Comparison of ENCODE assay signal across 19 cellular contexts in genomic region chr6:164122109-164122508, GRCh38.
DNase-seq lines count a peak whose midpoint lies in the region; ATAC-seq, FAIRE-seq and TF ChIP-seq lines count a peak whose summit lies in the region.
"Had no signal": no experiment of that assay in that cellular context is flagged by ENCODE, and none has a peak within 500 bp of the region (broad histone marks: within the 10 kb centered on the region; RNA-seq: fewer than 3 reads in every experiment).

No MANE protein-coding gene starts in this region.

- no peak for DNase-seq in Right ventricle myocardium inferior (ENCODE audit: missing footprints)
- DNase-seq in Right ventricle myocardium superior: no peak
- no peak for DNase-seq in H1 (ENCODE audit: low read depth in 1 of 2, low spot score in 2 of 2)
- no peak for DNase-seq in trophoblast cell
- no peak for DNase-seq in upper lobe of right lung
- DNase-seq in prostate gland (ENCODE audit: low spot score): no peak
- DNase-seq: CD4-positive, alpha-beta memory T cell; DMS153; DMS79; GDM1; IMR-90 had no signal

- no peaks in the 10 kb centered on the region for H3K27me3 ChIP-seq in H1 (replicated peaks in 1 of 4; ENCODE audit: control insufficient read depth in 3 of 4, extremely low read depth in 1 of 4, insufficient read depth in 3 of 4, low read length in 3 of 4)
- no peaks in the 10 kb centered on the region for H3K27me3 ChIP-seq in trophoblast cell (ENCODE audit: insufficient read depth, low read length)
- no peaks in the 10 kb centered on the region for H3K27me3 ChIP-seq in upper lobe of right lung
- H3K27me3 ChIP-seq in prostate gland (replicated peaks; ENCODE audit: insufficient read depth): no peaks in the 10 kb centered on the region
- H3K27me3 ChIP-seq: BLaER1 had no signal

- H2BK12ac ChIP-seq in H1 (ENCODE audit: low read depth, low read length) (no peak overlapping the region), trophoblast cell (ENCODE audit: low read length) (no peak overlapping the region)

- H3K9me3 ChIP-seq in H1 (ENCODE audit: insufficient read depth in 2 of 2, low read depth in 1 of 2, low read length in 1 of 2): peaks cover 0 to 4% of the 10 kb centered on the region in 2 experiments; a peak in 1 of 4 replicates
- no peaks in the 10 kb centered on the region for H3K9me3 ChIP-seq in trophoblast cell (ENCODE audit: insufficient read depth, low read depth, low read length)
- H3K9me3 ChIP-seq in upper lobe of right lung: no peaks in the 10 kb centered on the region
- no peaks in the 10 kb centered on the region for H3K9me3 ChIP-seq in prostate gland
- H3K9me3 ChIP-seq: A549, BLaER1, HAP-1 had no signal

- H3K36me3 ChIP-seq in H1 (ENCODE audit: control insufficient read depth in 2 of 4, insufficient read depth in 4 of 4, low read length in 3 of 4): no peaks in the 10 kb centered on the region
- no peaks in the 10 kb centered on the region for H3K36me3 ChIP-seq in trophoblast cell (ENCODE audit: control insufficient read depth in 1 of 2, insufficient read depth in 2 of 2, low read length in 2 of 2)
- no peaks in the 10 kb centered on the region for H3K36me3 ChIP-seq in upper lobe of right lung
- H3K36me3 ChIP-seq in prostate gland: no peaks in the 10 kb centered on the region
- H3K36me3 ChIP-seq: BLaER1, HAP-1 had no signal

- no peak for FAIRE-seq in H1 (lab: Jason Lieb, UNC)
- FAIRE-seq: A549, GM12892, GM18507 had no signal

- H4K91ac ChIP-seq in H1 (replicated peaks; ENCODE audit: insufficient read length, low read length) (no peak overlapping the region), trophoblast cell (ENCODE audit: low read depth, low read length) (no peak overlapping the region)

- no peak overlapping the region for H2BK20ac ChIP-seq in H1 (ENCODE audit: low read length)

- no peak for TF ChIP-seq RAD21 in H1 (IDR thresholded peaks at IDR 0.05 in 1 of 2, conservative IDR thresholded peaks at IDR 0.05 in 1 of 2; ENCODE audit: low read depth in 2 of 2, low read length in 2 of 2)

- H2BK5ac ChIP-seq in H1 (ENCODE audit: low read depth, low read length) (no peak overlapping the region), trophoblast cell (ENCODE audit: low read depth, low read length, poor library complexity) (no peak overlapping the region)

- H3K9ac ChIP-seq in H1 (replicated peaks in 1 of 4; ENCODE audit: extremely low read depth in 1 of 4, low read depth in 3 of 4, low read length in 3 of 4) (no peak overlapping the region; a peak in 1 of 7 replicates), trophoblast cell (ENCODE audit: low read length) (no peak overlapping the region)
- H3K9ac ChIP-seq: BLaER1 had no signal

- no peak for TF ChIP-seq POLR2A in H1 (IDR thresholded peaks at IDR 0.05; ENCODE audit: control extremely low read depth in 1 of 2, low read depth in 2 of 2, low read length in 2 of 2)
- TF ChIP-seq POLR2A in prostate gland (IDR thresholded peaks at IDR 0.05): no peak

- no peaks in the 10 kb centered on the region for H3K23me2 ChIP-seq in H1 (ENCODE audit: low read depth, low read length)

- H4K8ac ChIP-seq in H1 (ENCODE audit: extremely low read depth, insufficient read depth, low read length) (peak overlapping the region; percentile 68; the same call in 1 of the 2 replicates), trophoblast cell (ENCODE audit: low read depth, low read length) (no peak overlapping the region)

- intact Hi-C loops in Right ventricle myocardium inferior (cut with DNase I): no loop called here
- intact Hi-C loops in Right ventricle myocardium superior (cut with DNase I): no loop called here
- intact Hi-C loops in upper lobe of right lung (cut with DNase I): no loop called here
- intact Hi-C loops in prostate gland (cut with DNase I): no loop called here

- TF ChIP-seq EP300 in H1 (IDR thresholded peaks at IDR 0.05; ENCODE audit: borderline replicate concordance in 1 of 2, low read depth in 2 of 2, low read length in 2 of 2): no peak

- H2BK15ac ChIP-seq in H1 (ENCODE audit: low read length): no peak overlapping the region; the same call in 1 of the 2 replicates

- H3K4ac ChIP-seq in H1 (replicated peaks; ENCODE audit: insufficient read length, low read depth, low read length): no peak overlapping the region
- H3K4ac ChIP-seq in trophoblast cell (ENCODE audit: low read depth, low read length): no peak overlapping the region

- no peak overlapping the region for H3K56ac ChIP-seq in H1 (replicated peaks; ENCODE audit: insufficient read length, low read depth, low read length)

- H4K5ac ChIP-seq in H1 (ENCODE audit: insufficient read length, low read depth, low read length): no peak overlapping the region

- H2AFZ ChIP-seq in H1 (ENCODE audit: low read length) (0 out of 2 replicates have a peak overlapping the region, but pooled peaks have one; percentile 51), trophoblast cell (ENCODE audit: insufficient read depth, low read length, poor library complexity) (no peak overlapping the region)

- no peak overlapping the region for H3K4me2 ChIP-seq in H1 (ENCODE audit: insufficient read depth in 1 of 2, low read depth in 2 of 2, low read length in 2 of 2)
- H3K4me2 ChIP-seq in trophoblast cell (ENCODE audit: low read length): no peak overlapping the region
- H3K4me2 ChIP-seq: A549, BLaER1 had no signal

- H3K27ac ChIP-seq in H1 (ENCODE audit: low read depth, low read length): no peak overlapping the region
- no peak overlapping the region for H3K27ac ChIP-seq in trophoblast cell (ENCODE audit: low read depth, low read length)
- H3K27ac ChIP-seq in upper lobe of right lung: no peak overlapping the region
- H3K27ac ChIP-seq in prostate gland: no peak overlapping the region
- H3K27ac ChIP-seq: 22Rv1, A549, BLaER1, HL-60 had no signal

- CTCF ChIA-PET in H1 (lab: Charles Lee; ENCODE audit: partially characterized antibody): no interaction called here

- H3K23ac ChIP-seq in H1 (ENCODE audit: insufficient read length): no peak overlapping the region
- no peak overlapping the region for H3K23ac ChIP-seq in trophoblast cell (ENCODE audit: low read length)

- POLR2A ChIA-PET in H1 (lab: Charles Lee; ENCODE audit: partially characterized antibody): interaction anchor here (0.6 kb wide), 1 partner anchor 474 kb away, joined by 3 read pairs; no protein-coding TSS in a partner anchor

- 89% methylated on average over 9 of the region's 11 CpGs; no CpG with 5 or more reads in 1 of the 2 experiments for WGBS in H1 (ENCODE audit: extremely low coverage in 1 of 2, insufficient coverage in 1 of 2, insufficient read length in 1 of 2, insufficient replicate concordance in 2 of 2, low coverage in 1 of 2, low lambda C conversion rate in 2 of 2, missing lambda C conversion rate in 1 of 2), 2 experiments
- no CpG with 5 or more reads among the region's 11 CpGs for WGBS in trophoblast cell (ENCODE audit: extremely low coverage, insufficient coverage, insufficient read length)
- 95% methylated on average over 11 of the region's 11 CpGs for WGBS in prostate gland

- H3K18ac ChIP-seq in H1 (ENCODE audit: extremely low read depth, low read length): no peak overlapping the region
- H3K18ac ChIP-seq in trophoblast cell (ENCODE audit: low read length): no peak overlapping the region

- H2BK120ac ChIP-seq in H1 (replicated peaks; ENCODE audit: low read depth, low read length): no peak overlapping the region
- H2BK120ac ChIP-seq in trophoblast cell (ENCODE audit: insufficient read depth, low read length, poor library complexity): no peak overlapping the region

- TF ChIP-seq CTCF in H1 (IDR thresholded peaks at IDR 0.05; ENCODE audit: control extremely low read depth in 1 of 3, insufficient read depth in 1 of 3, low read depth in 1 of 3, low read length in 3 of 3) (no peak), upper lobe of right lung (IDR thresholded peaks at IDR 0.05) (no peak), prostate gland (IDR thresholded peaks at IDR 0.05) (no peak)

- H3K79me1 ChIP-seq in H1 (ENCODE audit: low read depth, low read length) (no peaks in the 10 kb centered on the region), trophoblast cell (ENCODE audit: low read length) (no peaks in the 10 kb centered on the region)

- H3K4me3 ChIP-seq in H1 (ENCODE audit: extremely low read depth in 1 of 4, insufficient read depth in 2 of 4, low read depth in 3 of 4, low read length in 4 of 4) (no peak overlapping the region), trophoblast cell (ENCODE audit: low read depth, low read length) (peak overlapping the region; percentile 4), upper lobe of right lung (no peak overlapping the region), prostate gland (no peak overlapping the region)
- H3K4me3 ChIP-seq: A549, BLaER1, HAP-1 had no signal

- ATAC-seq in Right ventricle myocardium inferior (peak; percentile 28), Right ventricle myocardium superior (ENCODE audit: poor library complexity) (no peak), upper lobe of right lung (peak; percentile 30), GM21723 (IDR thresholded peaks at IDR 0.05; ENCODE audit: unreplicated experiment) (no peak)
- ATAC-seq: A549 had no signal

- H2AK5ac ChIP-seq in H1 (ENCODE audit: low read depth, low read length): no peak overlapping the region
- no peak overlapping the region for H2AK5ac ChIP-seq in trophoblast cell (ENCODE audit: low read length)

- H4K12ac ChIP-seq in trophoblast cell (ENCODE audit: low read depth, low read length): no peak overlapping the region

- H3K79me2 ChIP-seq in H1 (ENCODE audit: control insufficient read depth in 1 of 2, insufficient read depth in 2 of 2, low read length in 2 of 2): no peaks in the 10 kb centered on the region
- no peaks in the 10 kb centered on the region for H3K79me2 ChIP-seq in trophoblast cell (ENCODE audit: control insufficient read depth, insufficient read depth, low read length, poor library complexity)

- no peak overlapping the region for H3K14ac ChIP-seq in H1 (ENCODE audit: insufficient read length)
- H3K14ac ChIP-seq in trophoblast cell (ENCODE audit: low read length): no peak overlapping the region

- H3K4me1 ChIP-seq in H1 (replicated peaks in 1 of 4; ENCODE audit: control insufficient read depth in 3 of 4, insufficient read depth in 4 of 4, low read length in 3 of 4) (peaks cover 0 to 2% (median 0%) of the 10 kb centered on the region in 4 experiments; a peak in 1 of 7 replicates), trophoblast cell (ENCODE audit: control insufficient read depth in 1 of 2, insufficient read depth in 2 of 2, low read length in 2 of 2) (no peaks in the 10 kb centered on the region), upper lobe of right lung (no peaks in the 10 kb centered on the region), prostate gland (replicated peaks) (no peaks in the 10 kb centered on the region)
- H3K4me1 ChIP-seq: A549, BLaER1, HAP-1 had no signal

- H4K20me1 ChIP-seq in H1 (replicated peaks in 1 of 2; ENCODE audit: control insufficient read depth in 1 of 2, insufficient read depth in 2 of 2, low read length in 2 of 2): no peaks in the 10 kb centered on the region
- H4K20me1 ChIP-seq: BLaER1 had no signal

TF ChIP-seq in H1, 55 proteins besides CTCF, POLR2A, EP300 and RAD21 (continues in another document):
- TF ChIP-seq MAFK (IDR thresholded peaks at IDR 0.05; ENCODE audit: low read depth, low read length): no peak
- no peak for TF ChIP-seq MAX (IDR thresholded peaks at IDR 0.05)
- TF ChIP-seq HDAC6 (IDR thresholded peaks at IDR 0.05; ENCODE audit: low read depth, low read length): no peak

Comparison
In these comparisons a context has a peak if more than half of its experiments do, and no peak if none do; other contexts are left out.
1. ATAC-seq: peak in Right ventricle myocardium inferior (single experiment) and upper lobe of right lung (single experiment); none in Right ventricle myocardium superior (single experiment) and GM21723 (single experiment).